Comparison of ENCODE assay signal across 9 cellular contexts in the genomic region with DNA sequence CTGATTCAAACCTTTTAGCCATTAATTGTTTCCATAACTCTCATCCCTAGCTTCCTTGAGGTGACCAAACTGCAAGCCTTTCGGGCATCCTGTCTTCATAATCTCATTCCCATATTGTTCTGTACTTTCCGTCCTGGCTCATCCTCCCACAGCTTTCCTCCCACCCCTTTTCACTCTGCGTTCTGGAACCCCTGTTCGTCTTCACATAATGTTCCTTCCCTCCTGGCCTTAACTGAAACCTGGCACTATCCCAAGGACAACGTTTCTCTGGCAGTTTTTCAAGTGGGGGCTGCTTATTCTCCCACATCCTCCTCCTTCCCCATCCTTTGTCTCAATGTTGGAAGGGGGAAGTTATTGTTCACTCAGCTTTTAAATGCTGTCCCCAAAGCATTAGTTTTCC. TPM values are rescaled to one million over a fixed set of nuclear protein-coding genes. Genes with fewer than 3 reads are reported as not detected.
DNase-seq lines count a peak whose midpoint lies in the region; ATAC-seq and TF ChIP-seq lines count a peak whose summit lies in the region.
"Had no signal": no experiment of that assay in that cellular context is flagged by ENCODE, and none has a peak within 500 bp of the region (broad histone marks: within the 10 kb centered on the region; RNA-seq: fewer than 3 reads in every experiment).

No MANE protein-coding gene starts in this region.

- H3K36me3 ChIP-seq in SK-N-MC (ENCODE audit: insufficient read depth, low read length), result peaks cover 76% of the 10 kb centered on the region

- TF ChIP-seq CTCF in fibroblast of mammary gland (conservative IDR thresholded peaks at IDR 0.05; ENCODE audit: control insufficient read depth, insufficient read depth, low read depth, low read length), result no peak

- H3K9me3 ChIP-seq in SK-N-MC (ENCODE audit: low read depth, low read length), result peaks cover 15% of the 10 kb centered on the region

- no peak overlapping the region for H3K27ac ChIP-seq in SK-N-MC

- no peak for DNase-seq in SK-N-MC (ENCODE audit: low read depth, low spot score)
- peak; percentile 42 for DNase-seq in fibroblast of mammary gland (ENCODE audit: low read depth)
- DNase-seq in pulmonary artery endothelial cell (ENCODE audit: low read depth, low spot score), result peak; percentile 49
- no peak for DNase-seq in SIG-M5 (lab: John Stamatoyannopoulos, UW)
- no peak for DNase-seq in middle frontal gyrus (ENCODE audit: extremely low spot score, low spot score)
- DNase-seq in DMS53 (lab: John Stamatoyannopoulos, UW), result no peak

- no peak overlapping the region for H3K9ac ChIP-seq in SK-N-MC (ENCODE audit: insufficient read length)

- no peak for ATAC-seq in HG03025 (IDR thresholded peaks at IDR 0.05; ENCODE audit: low FRiP score, unreplicated experiment)

- H3K4me3 ChIP-seq in GM08714 (ENCODE audit: low read length) (peak overlapping the region; percentile 38; the same call in 1 of the 2 replicates), SK-N-MC (peak overlapping the region; percentile 83; the same call in 1 of the 2 replicates), fibroblast of mammary gland (ENCODE audit: control insufficient read depth, low read depth, low read length) (peak overlapping the region; percentile 77)

RNA-seq across cellular contexts. Expression of a gene that starts 1.5 kb away (rescaled TPM):
- total RNA-seq in pulmonary artery endothelial cell, result 17.9 and 19.2 TPM in 2 replicates

RNA-seq across cellular contexts. Expression of a gene that starts 1.7 kb away (rescaled TPM):
- total RNA-seq in pulmonary artery endothelial cell, result 14.6 and 18.7 TPM in 2 replicates

RNA-seq across cellular contexts. Expression of a gene that starts 15.3 kb away (rescaled TPM):
- under 0.01 TPM in 1 of 2 replicates, not detected in the other for total RNA-seq in pulmonary artery endothelial cell
- total RNA-seq: T-helper 2 cell treated with Interferon-gamma antibody and Interleukin-4, amounts not matched to agents 100 ng/mL and 5 ng/mL, for 36 hours had no signal

RNA-seq across cellular contexts. Expression of a gene that starts 35.5 kb away (rescaled TPM):
- not detected in 2 replicates for total RNA-seq in pulmonary artery endothelial cell
- total RNA-seq: T-helper 2 cell treated with Interferon-gamma antibody and Interleukin-4, amounts not matched to agents 100 ng/mL and 5 ng/mL, for 36 hours had no signal

Comparison
In these comparisons a context has a peak if more than half of its experiments do, and no peak if none do; other contexts are left out.
1. DNase-seq: peak in fibroblast of mammary gland (single experiment) and pulmonary artery endothelial cell (single experiment); none in SK-N-MC (single experiment), SIG-M5 (single experiment), middle frontal gyrus (single experiment) and DMS53 (single experiment).
2. Peak in every context shown above with its lines, with median percentiles within 50 percentile points of each other: H3K4me3 ChIP-seq.